ENCODE assay signal across 9 cellular contexts in the genomic region with DNA sequence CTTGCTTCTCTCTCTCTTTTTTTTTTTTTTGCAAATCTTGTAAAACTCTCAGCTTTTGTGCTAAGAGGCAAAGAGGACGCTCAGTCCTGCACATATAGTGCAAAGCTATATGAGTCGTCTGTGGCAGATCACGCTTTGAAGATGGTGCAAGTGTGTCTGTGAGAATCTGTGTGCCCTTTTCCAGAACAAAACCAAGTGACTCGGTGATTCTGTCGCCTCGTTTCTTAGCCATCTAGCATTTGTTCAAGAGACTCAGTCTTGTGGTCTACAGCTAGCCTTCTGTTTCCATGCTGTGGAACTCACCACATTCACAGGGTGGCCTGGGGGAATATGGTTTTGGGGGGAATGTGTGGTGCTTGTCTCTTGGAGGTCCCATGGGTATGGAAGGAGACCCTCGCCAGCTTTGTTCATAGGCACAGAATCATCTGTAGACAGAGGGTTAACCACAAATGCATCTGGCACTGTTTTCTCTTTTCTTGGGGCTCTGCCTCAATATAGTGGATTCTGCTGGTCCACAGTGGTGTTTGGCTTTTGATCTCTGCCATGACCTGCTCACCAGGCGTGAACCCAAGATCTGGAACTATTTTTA.
DNase-seq lines count a peak whose midpoint lies in the region; ATAC-seq and TF ChIP-seq lines count a peak whose summit lies in the region.
"Had no signal": no experiment of that assay in that cellular context is flagged by ENCODE, and none has a peak within 500 bp of the region (broad histone marks: within the 10 kb centered on the region; RNA-seq: fewer than 3 reads in every experiment).

No MANE protein-coding gene starts in this region.

- H3K27me3 ChIP-seq in DND-41 (ENCODE audit: insufficient read depth, low read length, poor library complexity) (no peaks in the 10 kb centered on the region), fibroblast of lung (ENCODE audit: control insufficient read depth, insufficient read depth, low read length) (no peaks in the 10 kb centered on the region), rectal smooth muscle tissue (ENCODE audit: control insufficient read depth, insufficient read depth, low read length) (no peaks in the 10 kb centered on the region)

- H3K27ac Mint-ChIP-seq in T-helper 17 cell, result peak overlapping the region; percentile 51

- H3K9me3 ChIP-seq in DND-41 (ENCODE audit: insufficient read depth, low read length, severe bottlenecking) (no peaks in the 10 kb centered on the region), T-helper 17 cell (ENCODE audit: control insufficient read depth, low read length, poor library complexity, severe bottlenecking) (no peaks in the 10 kb centered on the region), fibroblast of lung (ENCODE audit: control insufficient read depth, insufficient read depth, low read depth, low read length) (no peaks in the 10 kb centered on the region)

- H3K79me2 ChIP-seq in DND-41 (ENCODE audit: insufficient read depth, low read length) (peaks cover 96% of the 10 kb centered on the region), fibroblast of lung (ENCODE audit: control insufficient read depth, insufficient read depth, low read length) (peaks cover 97% of the 10 kb centered on the region)

- TF ChIP-seq CTCF in DND-41 (IDR thresholded peaks at IDR 0.05; ENCODE audit: borderline replicate concordance, extremely low read depth, low read length, poor library complexity, severe bottlenecking), result no peak
- no peak for TF ChIP-seq CTCF in fibroblast of lung (conservative IDR thresholded peaks at IDR 0.05 in 1 of 2, IDR thresholded peaks at IDR 0.05 in 1 of 2; ENCODE audit: low read depth in 1 of 2, low read length in 2 of 2)

- peaks cover 25% of the 10 kb centered on the region for H3K4me1 Mint-ChIP-seq in T-helper 17 cell

- ATAC-seq in DND-41 (ENCODE audit: insufficient read depth, low read depth) (peak; percentile 79), T-helper 17 cell (no peak), HG03565 (IDR thresholded peaks at IDR 0.05; ENCODE audit: unreplicated experiment) (no peak), left colon (no peak)

- H3K4me2 ChIP-seq in DND-41 (ENCODE audit: insufficient read depth, low read length), result peak overlapping the region; percentile 65
- H3K4me2 ChIP-seq in fibroblast of lung (ENCODE audit: extremely low read depth, insufficient read depth, low read length), result peak overlapping the region; percentile 71

- peak overlapping the region; percentile 81 for H3K27ac ChIP-seq in DND-41 (ENCODE audit: low read length)
- peak overlapping the region; percentile 93 for H3K27ac ChIP-seq in fibroblast of lung (ENCODE audit: insufficient read depth, low read length)
- peak overlapping the region; percentile 95 for H3K27ac ChIP-seq in rectal smooth muscle tissue (ENCODE audit: low read depth, low read length)

- H2AFZ ChIP-seq in DND-41 (ENCODE audit: low read depth, low read length), result no peak overlapping the region
- no peak overlapping the region for H2AFZ ChIP-seq in fibroblast of lung (ENCODE audit: low read length)

- intact Hi-C loops in left colon (cut with DNase I, micrococcal nuclease), result no loop called here

- H3K4me3 ChIP-seq in DND-41 (ENCODE audit: low read depth in 1 of 2, low read length in 2 of 2) (peak overlapping the region in 1 of 2 experiments; percentile 47; a peak in 2 of 4 replicates), fibroblast of lung (replicated peaks in 1 of 4; ENCODE audit: control extremely low read depth in 1 of 4, insufficient read depth in 1 of 4, low read depth in 3 of 4, low read length in 4 of 4) (peak overlapping the region; percentile 19 to 45 (median 30)), rectal smooth muscle tissue (ENCODE audit: low read length) (peak overlapping the region; percentile 66)

- DNase-seq in DND-41 (peak; percentile 82), T-helper 17 cell (no peak), fibroblast of lung (ENCODE audit: low read depth in 2 of 2) (peak in 1 of 2 donors; percentile 55), DMS114 treated with DMSO at 0.1 percent for 48 hours (lab: John Stamatoyannopoulos, UW; ENCODE audit: unreplicated experiment) (no peak), amygdala (lab: John Stamatoyannopoulos, UW) (no peak), left colon (no peak)
- DNase-seq: activated effector memory CD4-positive, alpha-beta T cell treated with anti-CD3 and anti-CD28 coated beads, Interleukin-2, amount 50 U/mL, for 16 hours had no signal

- H3K27me3 Mint-ChIP-seq in T-helper 17 cell, result no peaks in the 10 kb centered on the region

- H4K20me1 ChIP-seq in DND-41 (ENCODE audit: insufficient read depth, low read length), result peaks cover 72% of the 10 kb centered on the region
- no peaks in the 10 kb centered on the region for H4K20me1 ChIP-seq in fibroblast of lung (ENCODE audit: control insufficient read depth, extremely low read depth, insufficient read depth, low read length)

- H3K36me3 ChIP-seq in DND-41 (ENCODE audit: insufficient read depth, low read length) (peaks cover 25% of the 10 kb centered on the region), fibroblast of lung (ENCODE audit: control insufficient read depth, insufficient read depth, low read length) (no peaks in the 10 kb centered on the region), rectal smooth muscle tissue (ENCODE audit: control insufficient read depth, insufficient read depth, low read length) (no peaks in the 10 kb centered on the region)

- H3K36me3 Mint-ChIP-seq in T-helper 17 cell (ENCODE audit: low read depth), result no peaks in the 10 kb centered on the region

- H3K9ac ChIP-seq in DND-41 (ENCODE audit: low read depth, low read length) (peak overlapping the region; percentile 50), fibroblast of lung (ENCODE audit: insufficient read depth, low read length) (peak overlapping the region; percentile 61), rectal smooth muscle tissue (ENCODE audit: low read length) (peak overlapping the region; percentile 66)

- H3K4me1 ChIP-seq in DND-41 (ENCODE audit: insufficient read depth, low read length) (peaks cover 76% of the 10 kb centered on the region), fibroblast of lung (ENCODE audit: control insufficient read depth, extremely low read depth, insufficient read depth, low read length) (peaks cover 61% of the 10 kb centered on the region), rectal smooth muscle tissue (ENCODE audit: control insufficient read depth, insufficient read depth, low read length) (peaks cover 45% of the 10 kb centered on the region)

- H3K4me3 Mint-ChIP-seq in T-helper 17 cell, result no peak overlapping the region
